11 cellular contexts compared by ENCODE assay signal in genomic region chr1:205907794-205908193, GRCh38. TPM values are rescaled to one million over a fixed set of nuclear protein-coding genes. Genes with fewer than 3 reads are reported as not detected.
DNase-seq lines count a peak whose midpoint lies in the region; ATAC-seq and TF ChIP-seq lines count a peak whose summit lies in the region.
"Had no signal": no experiment of that assay in that cellular context is flagged by ENCODE, and none has a peak within 500 bp of the region (broad histone marks: within the 10 kb centered on the region; RNA-seq: fewer than 3 reads in every experiment).

No MANE protein-coding gene starts in this region.

- H4K8ac ChIP-seq in mesendoderm (ENCODE audit: low read depth, low read length), result no peak overlapping the region

- H3K27ac ChIP-seq in colonic mucosa (no peak overlapping the region), mesendoderm (ENCODE audit: low read depth, low read length) (no peak overlapping the region)

- H3K27me3 Mint-ChIP-seq in natural killer cell treated with Interleukin-12 subunit alpha and Interleukin-12 subunit beta and Interleukin-15 and Interleukin-18, amount 100 ng/mL, for 72 hours, result peaks cover 8 to 9% of the 10 kb centered on the region in 2 donors

- no peak overlapping the region for H3K4me3 ChIP-seq in MG63
- H3K4me3 ChIP-seq in colonic mucosa, result no peak overlapping the region
- H3K4me3 ChIP-seq in mesendoderm (ENCODE audit: low read length), result no peak overlapping the region

- H3K4me1 ChIP-seq in colonic mucosa (no peaks in the 10 kb centered on the region), mesendoderm (ENCODE audit: control insufficient read depth, low read depth, low read length) (no peaks in the 10 kb centered on the region)

- peak; percentile 54 for TF ChIP-seq CTCF in colonic mucosa (IDR thresholded peaks at IDR 0.05)

- no peaks in the 10 kb centered on the region for H3K79me2 ChIP-seq in mesendoderm (ENCODE audit: control insufficient read depth, insufficient read depth, low read length)

- no peak overlapping the region for H3K56ac ChIP-seq in mesendoderm (ENCODE audit: low read length)

- H2AK5ac ChIP-seq in mesendoderm (ENCODE audit: low read length), result no peak overlapping the region

- H3K4ac ChIP-seq in mesendoderm (ENCODE audit: low read depth, low read length), result no peak overlapping the region

- H3K18ac ChIP-seq in mesendoderm (ENCODE audit: low read length), result no peak overlapping the region

- H3K36me3 Mint-ChIP-seq in natural killer cell treated with Interleukin-12 subunit alpha and Interleukin-12 subunit beta and Interleukin-15 and Interleukin-18, amount 100 ng/mL, for 72 hours, result peaks cover 5% of the 10 kb centered on the region
- H3K36me3 Mint-ChIP-seq: activated naive CD8-positive, alpha-beta T cell treated with anti-CD3 and anti-CD28 coated beads, Interleukin-2, amount 10 ng/mL, durations not matched to agents 7 days and 5 days had no signal

- H3K4me3 Mint-ChIP-seq in natural killer cell treated with Interleukin-12 subunit alpha and Interleukin-12 subunit beta and Interleukin-15 and Interleukin-18, amount 100 ng/mL, for 72 hours, result no peak overlapping the region
- H3K4me3 Mint-ChIP-seq: activated naive CD8-positive, alpha-beta T cell treated with anti-CD3 and anti-CD28 coated beads, Interleukin-2, amount 10 ng/mL, durations not matched to agents 7 days and 5 days had no signal

- H2BK120ac ChIP-seq in mesendoderm (ENCODE audit: low read depth, low read length), result no peak overlapping the region

- H2BK15ac ChIP-seq in mesendoderm (replicated peaks; ENCODE audit: low read depth), result no peak overlapping the region

- no CpG with 5 or more reads among the region's 2 CpGs for WGBS in mesendoderm (ENCODE audit: extremely low coverage, insufficient coverage, low lambda C conversion rate)

- DNase-seq in D341Med (ENCODE audit: low spot score) (peak; percentile 32), MG63 (peak; percentile 45), colonic mucosa (no peak), mesendoderm (peak; percentile 75), KG1 (lab: John Stamatoyannopoulos, UW) (no peak)
- DNase-seq in natural killer cell treated with Interleukin-12 subunit alpha and Interleukin-12 subunit beta and Interleukin-15 and Interleukin-18, amount 100 ng/mL, for 72 hours (ENCODE audit: low spot score), result no peak
- DNase-seq: activated naive CD8-positive, alpha-beta T cell treated with anti-CD3 and anti-CD28 coated beads, Interleukin-2, amount 10 ng/mL, durations not matched to agents 7 days and 5 days; NK-92 treated with Interleukin-12 subunit alpha and Interleukin-12 subunit beta, amount 100 ng/mL, for 24 hours had no signal

- H3K9me3 Mint-ChIP-seq in natural killer cell treated with Interleukin-12 subunit alpha and Interleukin-12 subunit beta and Interleukin-15 and Interleukin-18, amount 100 ng/mL, for 72 hours, result no peaks in the 10 kb centered on the region

- no peak for ATAC-seq in HG03432 (IDR thresholded peaks at IDR 0.05; ENCODE audit: unreplicated experiment)
- ATAC-seq in natural killer cell treated with Interleukin-12 subunit alpha and Interleukin-12 subunit beta and Interleukin-15 and Interleukin-18, amount 100 ng/mL, for 72 hours, result no peak
- no peak for ATAC-seq in HG02588 (IDR thresholded peaks at IDR 0.05; ENCODE audit: unreplicated experiment)

- no peak overlapping the region for H2BK5ac ChIP-seq in mesendoderm (ENCODE audit: low read length)

- H3K36me3 ChIP-seq in MG63 (no peaks in the 10 kb centered on the region), colonic mucosa (no peaks in the 10 kb centered on the region), mesendoderm (ENCODE audit: control insufficient read depth, insufficient read depth, low read length) (no peaks in the 10 kb centered on the region)

- H3K9ac ChIP-seq in colonic mucosa (ENCODE audit: low read depth in 2 of 2, low read length in 2 of 2) (no peak overlapping the region), mesendoderm (ENCODE audit: low read length) (no peak overlapping the region)

- H3K27me3 ChIP-seq in MG63 (no peaks in the 10 kb centered on the region), colonic mucosa (no peaks in the 10 kb centered on the region), mesendoderm (ENCODE audit: insufficient read depth, low read length, poor library complexity) (no peaks in the 10 kb centered on the region)

- intact Hi-C loops in colonic mucosa (cut with DNase I), result loop anchor here (5.0 kb wide), 1 partner anchor 115 kb away; no protein-coding TSS in a partner anchor

- no peaks in the 10 kb centered on the region for H3K4me1 Mint-ChIP-seq in natural killer cell treated with Interleukin-12 subunit alpha and Interleukin-12 subunit beta and Interleukin-15 and Interleukin-18, amount 100 ng/mL, for 72 hours (ENCODE audit: low read depth in 2 of 2)
- H3K4me1 Mint-ChIP-seq: activated naive CD8-positive, alpha-beta T cell treated with anti-CD3 and anti-CD28 coated beads, Interleukin-2, amount 10 ng/mL, durations not matched to agents 7 days and 5 days had no signal

- peak overlapping the region in 1 of 2 donors; percentile 40 for H3K27ac Mint-ChIP-seq in natural killer cell treated with Interleukin-12 subunit alpha and Interleukin-12 subunit beta and Interleukin-15 and Interleukin-18, amount 100 ng/mL, for 72 hours
- H3K27ac Mint-ChIP-seq: activated naive CD8-positive, alpha-beta T cell treated with anti-CD3 and anti-CD28 coated beads, Interleukin-2, amount 10 ng/mL, durations not matched to agents 7 days and 5 days had no signal

- no peaks in the 10 kb centered on the region for H3K79me1 ChIP-seq in mesendoderm (ENCODE audit: low read length)

- no peak overlapping the region for H3K23ac ChIP-seq in mesendoderm (ENCODE audit: low read length)

- no peak overlapping the region for H4K5ac ChIP-seq in mesendoderm (ENCODE audit: low read length)

- no peak overlapping the region for H3K4me2 ChIP-seq in mesendoderm (ENCODE audit: low read length)

- H3K9me3 ChIP-seq in MG63 (peaks cover 16% of the 10 kb centered on the region), colonic mucosa (no peaks in the 10 kb centered on the region)

RNA-seq across cellular contexts. Expression of gene SLC26A9, which starts 35.5 kb away (rescaled TPM):
- not detected in 2 replicates for total RNA-seq in MG63 (2014; rRNA removed; shearing (Covaris generic); ENCODE audit: low replicate concordance)
- total RNA-seq in colonic mucosa, result not detected
- polyA plus RNA-seq in mesendoderm (2013, experiment 1 of 2), result 0.01 TPM
- 0.06 TPM for polyA plus RNA-seq in mesendoderm (2013, experiment 2 of 2)
- total RNA-seq in natural killer cell treated with Interleukin-12 subunit alpha and Interleukin-12 subunit beta and Interleukin-15 and Interleukin-18, amount 100 ng/mL, for 72 hours, result not detected
- total RNA-seq: activated naive CD8-positive, alpha-beta T cell treated with anti-CD3 and anti-CD28 coated beads, Interleukin-2, amount 10 ng/mL, durations not matched to agents 7 days and 5 days; pulmonary artery endothelial cell had no signal

RNA-seq across cellular contexts. Expression of gene PM20D1, which starts 57.9 kb away (rescaled TPM):
- total RNA-seq in MG63 (2014; rRNA removed; shearing (Covaris generic); ENCODE audit: low replicate concordance), result not detected in 2 replicates
- under 1 TPM in 1 of 2 donors, not detected in 1; 0.27 TPM for total RNA-seq in colonic mucosa
- polyA plus RNA-seq in mesendoderm (2013, experiment 1 of 2), result not detected
- not detected for polyA plus RNA-seq in mesendoderm (2013, experiment 2 of 2)
- under 1 TPM in 1 of 2 donors, not detected in 1; 0.75 TPM for total RNA-seq in natural killer cell treated with Interleukin-12 subunit alpha and Interleukin-12 subunit beta and Interleukin-15 and Interleukin-18, amount 100 ng/mL, for 72 hours
- total RNA-seq: pulmonary artery endothelial cell had no signal

Comparison
In these comparisons a context has a peak if more than half of its experiments do, and no peak if none do; other contexts are left out.
1. DNase-seq: peak in D341Med (single experiment), MG63 (single experiment) and mesendoderm (single experiment); none in colonic mucosa (single experiment), KG1 (single experiment) and natural killer cell treated with Interleukin-12 subunit alpha and Interleukin-12 subunit beta and Interleukin-15 and Interleukin-18, amount 100 ng/mL, for 72 hours (single experiment).